In the genomic region with DNA sequence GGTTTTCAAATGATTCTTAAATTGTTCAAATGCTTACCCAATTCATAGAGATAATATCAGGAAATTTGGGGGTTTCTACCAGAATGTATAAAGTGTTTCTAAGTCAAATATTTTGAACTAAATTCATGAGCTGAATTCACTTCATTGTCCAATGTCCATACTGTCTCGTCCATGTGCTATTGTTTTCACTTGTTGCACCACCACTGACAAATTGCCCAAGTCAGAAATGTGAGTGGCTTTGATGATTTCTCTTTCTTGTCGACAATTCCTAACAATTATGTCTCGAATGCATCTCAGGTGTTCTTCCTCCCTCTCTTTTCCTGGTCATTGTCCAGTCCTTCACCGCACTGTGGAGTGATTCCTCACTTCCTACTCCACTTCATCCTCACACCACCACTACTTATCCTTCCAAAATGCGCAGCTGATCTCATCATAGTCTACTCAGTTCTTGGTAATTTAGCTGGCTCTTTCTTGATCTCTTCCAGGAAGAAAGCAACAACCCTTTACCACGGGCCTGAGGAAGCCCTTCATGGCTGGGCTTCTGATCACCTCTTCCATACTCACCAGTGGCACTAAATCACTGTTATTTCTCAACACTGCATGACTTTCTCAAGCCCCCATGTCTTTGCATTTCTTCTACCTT, we compare ENCODE assay signal across 1 cellular context.
TF ChIP-seq lines count a peak whose summit lies in the region.

No MANE protein-coding gene starts in this region.

TF ChIP-seq in HepG2, 621 proteins besides CTCF, POLR2A, EP300 and RAD21 (continued from another document):
- no peak for TF ChIP-seq AGO2 (optimal IDR thresholded peaks at IDR 0.05; ENCODE audit: low read depth, low read length)
- no peak for TF ChIP-seq CBX1 (IDR thresholded peaks at IDR 0.05; ENCODE audit: low read depth)
- no peak for TF ChIP-seq DNMT3B (CRISPR knock-in tag; conservative IDR thresholded peaks at IDR 0.05)
- TF ChIP-seq, protein P1, sequence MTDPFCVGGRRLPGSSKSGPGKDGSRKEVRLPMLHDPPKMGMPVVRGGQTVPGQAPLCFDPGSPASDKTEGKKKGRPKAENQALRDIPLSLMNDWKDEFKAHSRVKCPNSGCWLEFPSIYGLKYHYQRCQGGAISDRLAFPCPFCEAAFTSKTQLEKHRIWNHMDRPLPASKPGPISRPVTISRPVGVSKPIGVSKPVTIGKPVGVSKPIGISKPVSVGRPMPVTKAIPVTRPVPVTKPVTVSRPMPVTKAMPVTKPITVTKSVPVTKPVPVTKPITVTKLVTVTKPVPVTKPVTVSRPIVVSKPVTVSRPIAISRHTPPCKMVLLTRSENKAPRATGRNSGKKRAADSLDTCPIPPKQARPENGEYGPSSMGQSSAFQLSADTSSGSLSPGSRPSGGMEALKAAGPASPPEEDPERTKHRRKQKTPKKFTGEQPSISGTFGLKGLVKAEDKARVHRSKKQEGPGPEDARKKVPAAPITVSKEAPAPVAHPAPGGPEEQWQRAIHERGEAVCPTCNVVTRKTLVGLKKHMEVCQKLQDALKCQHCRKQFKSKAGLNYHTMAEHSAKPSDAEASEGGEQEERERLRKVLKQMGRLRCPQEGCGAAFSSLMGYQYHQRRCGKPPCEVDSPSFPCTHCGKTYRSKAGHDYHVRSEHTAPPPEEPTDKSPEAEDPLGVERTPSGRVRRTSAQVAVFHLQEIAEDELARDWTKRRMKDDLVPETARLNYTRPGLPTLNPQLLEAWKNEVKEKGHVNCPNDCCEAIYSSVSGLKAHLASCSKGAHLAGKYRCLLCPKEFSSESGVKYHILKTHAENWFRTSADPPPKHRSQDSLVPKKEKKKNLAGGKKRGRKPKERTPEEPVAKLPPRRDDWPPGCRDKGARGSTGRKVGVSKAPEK (CRISPR knock-in tag; IDR thresholded peaks at IDR 0.05; ENCODE audit: borderline replicate concordance), result no peak
- no peak for TF ChIP-seq RXRB (CRISPR knock-in tag; IDR thresholded peaks at IDR 0.05; ENCODE audit: borderline replicate concordance)
- TF ChIP-seq ZNF468 (CRISPR knock-in tag; IDR thresholded peaks at IDR 0.05), result no peak
- TF ChIP-seq BRF2 (CRISPR knock-in tag; IDR thresholded peaks at IDR 0.05), result no peak
- TF ChIP-seq SNAPC2 (CRISPR knock-in tag; IDR thresholded peaks at IDR 0.05), result no peak
- TF ChIP-seq, protein P2, sequence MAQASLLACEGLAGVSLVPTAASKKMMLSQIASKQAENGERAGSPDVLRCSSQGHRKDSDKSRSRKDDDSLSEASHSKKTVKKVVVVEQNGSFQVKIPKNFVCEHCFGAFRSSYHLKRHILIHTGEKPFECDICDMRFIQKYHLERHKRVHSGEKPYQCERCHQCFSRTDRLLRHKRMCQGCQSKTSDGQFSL (CRISPR knock-in tag; IDR thresholded peaks at IDR 0.05), result no peak
- TF ChIP-seq CEBPB (IDR thresholded peaks at IDR 0.05; ENCODE audit: borderline replicate concordance, low read depth, low read length), result peak; percentile 46; the same call in 1 of the 2 replicates
- TF ChIP-seq CAMTA2 (CRISPR knock-in tag; IDR thresholded peaks at IDR 0.05; ENCODE audit: borderline replicate concordance), result no peak
- 0 out of 2 replicates have a peak, but pooled peaks have one; percentile 36 for TF ChIP-seq SNAPC4 (CRISPR knock-in tag; IDR thresholded peaks at IDR 0.05)
